In the genomic region with DNA sequence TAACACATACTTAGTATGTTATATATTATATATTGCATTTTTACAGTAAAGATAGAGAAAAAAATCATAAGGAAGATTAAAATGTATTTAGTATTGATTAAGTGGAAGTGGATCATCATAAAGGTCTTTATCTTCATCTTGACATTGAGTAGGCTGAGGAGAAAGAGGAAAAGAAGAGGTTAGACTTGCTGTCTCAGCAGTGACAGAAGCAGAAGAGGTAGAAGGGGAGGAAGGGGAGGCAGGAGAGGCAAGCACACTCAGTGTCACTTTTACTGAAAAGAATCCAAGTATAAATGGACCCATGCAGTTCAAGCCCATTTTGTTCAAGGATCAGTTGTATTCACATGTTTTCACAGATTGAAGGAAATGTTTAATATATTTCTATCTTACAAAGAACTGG, we compare ENCODE assay signal across 16 cellular contexts.
DNase-seq lines count a peak whose midpoint lies in the region; ATAC-seq and TF ChIP-seq lines count a peak whose summit lies in the region.
"Had no signal": no experiment of that assay in that cellular context is flagged by ENCODE, and none has a peak within 500 bp of the region (broad histone marks: within the 10 kb centered on the region; RNA-seq: fewer than 3 reads in every experiment).

No MANE protein-coding gene starts in this region.

- H3K27me3 ChIP-seq in A673 (replicated peaks; ENCODE audit: insufficient read depth, low read depth, low read length, poor library complexity), result no peaks in the 10 kb centered on the region

- no peak overlapping the region for H3K4me3 ChIP-seq in A673 (ENCODE audit: low read depth, low read length, poor library complexity, severe bottlenecking)

- no TSS peak for BruUV-seq in A673 (replicated peaks; lab: Mats Ljungman, UMichigan)

- ATAC-seq in stimulated activated memory B cell treated with anti-CD40 and anti-IgM and Interleukin-4, amounts not matched to agents 10 μg/mL and 1 μg/mL and 100 μg/mL, for 72 hours, result no peak
- ATAC-seq: PC-3 had no signal

- peaks cover 47% of the 10 kb centered on the region for H3K36me3 Mint-ChIP-seq in T-helper 2 cell treated with Interferon-gamma antibody and Interleukin-4, amounts not matched to agents 5 μg/mL and 100 μg/mL, for 36 hours (ENCODE audit: low read depth)
- H3K36me3 Mint-ChIP-seq in brain, result peaks cover 3% of the 10 kb centered on the region
- H3K36me3 Mint-ChIP-seq in stimulated activated memory B cell treated with anti-CD40 and anti-IgM and Interleukin-4, amounts not matched to agents 10 μg/mL and 1 μg/mL and 100 μg/mL, for 72 hours, result no peaks in the 10 kb centered on the region
- H3K36me3 Mint-ChIP-seq in mesothelial cell of epicardium, result no peaks in the 10 kb centered on the region
- H3K36me3 Mint-ChIP-seq: CD8-positive, alpha-beta memory T cell had no signal

- no peaks in the 10 kb centered on the region for H3K9me3 ChIP-seq in KOPT-K1 (ENCODE audit: insufficient read depth, low read length, poor library complexity, severe bottlenecking)
- H3K9me3 ChIP-seq in A673 (ENCODE audit: low read depth, low read length, poor library complexity, severe bottlenecking), result no peaks in the 10 kb centered on the region

- H3K36me3 ChIP-seq in KOPT-K1 (ENCODE audit: insufficient read depth, low read length) (no peaks in the 10 kb centered on the region), A673 (ENCODE audit: insufficient read depth, low read length, poor library complexity, severe bottlenecking) (no peaks in the 10 kb centered on the region)

- no peaks in the 10 kb centered on the region for H3K9me3 Mint-ChIP-seq in T-helper 2 cell treated with Interferon-gamma antibody and Interleukin-4, amounts not matched to agents 5 μg/mL and 100 μg/mL, for 36 hours
- H3K9me3 Mint-ChIP-seq in brain (peaks cover 0 to 2% (median 0%) of the 10 kb centered on the region in 5 experiments), mesothelial cell of epicardium (no peaks in the 10 kb centered on the region)
- no peaks in the 10 kb centered on the region for H3K9me3 Mint-ChIP-seq in stimulated activated memory B cell treated with anti-CD40 and anti-IgM and Interleukin-4, amounts not matched to agents 10 μg/mL and 1 μg/mL and 100 μg/mL, for 72 hours
- H3K9me3 Mint-ChIP-seq: CD8-positive, alpha-beta memory T cell had no signal

- intact Hi-C loops in A673 (cut with micrococcal nuclease; ENCODE audit: unreplicated experiment), result no loop called here

- POLR2A ChIA-PET in A673 (lab: Charles Lee; ENCODE audit: low non-redundant PET), result no interaction called here

- no peaks in the 10 kb centered on the region for H3K27me3 Mint-ChIP-seq in T-helper 2 cell treated with Interferon-gamma antibody and Interleukin-4, amounts not matched to agents 5 μg/mL and 100 μg/mL, for 36 hours (ENCODE audit: low read depth)
- H3K27me3 Mint-ChIP-seq in brain (no peaks in the 10 kb centered on the region), mesothelial cell of epicardium (ENCODE audit: low read depth) (no peaks in the 10 kb centered on the region)
- no peaks in the 10 kb centered on the region for H3K27me3 Mint-ChIP-seq in stimulated activated memory B cell treated with anti-CD40 and anti-IgM and Interleukin-4, amounts not matched to agents 10 μg/mL and 1 μg/mL and 100 μg/mL, for 72 hours

- peaks cover 83% of the 10 kb centered on the region for H3K4me1 Mint-ChIP-seq in T-helper 2 cell treated with Interferon-gamma antibody and Interleukin-4, amounts not matched to agents 5 μg/mL and 100 μg/mL, for 36 hours (ENCODE audit: low read depth)
- H3K4me1 Mint-ChIP-seq in brain (peaks cover 87% of the 10 kb centered on the region), mesothelial cell of epicardium (peaks cover 68% of the 10 kb centered on the region)
- peaks cover 75% of the 10 kb centered on the region for H3K4me1 Mint-ChIP-seq in stimulated activated memory B cell treated with anti-CD40 and anti-IgM and Interleukin-4, amounts not matched to agents 10 μg/mL and 1 μg/mL and 100 μg/mL, for 72 hours

- CTCF ChIA-PET in A673 (lab: Charles Lee), result no interaction called here

- H3K27ac Mint-ChIP-seq in T-helper 2 cell treated with Interferon-gamma antibody and Interleukin-4, amounts not matched to agents 5 μg/mL and 100 μg/mL, for 36 hours, result peak overlapping the region; percentile 70
- H3K27ac Mint-ChIP-seq in brain (peak overlapping the region in 3 of 5 experiments; percentile 57 to 99 (median 97)), mesothelial cell of epicardium (no peak overlapping the region)
- H3K27ac Mint-ChIP-seq in stimulated activated memory B cell treated with anti-CD40 and anti-IgM and Interleukin-4, amounts not matched to agents 10 μg/mL and 1 μg/mL and 100 μg/mL, for 72 hours, result peak overlapping the region; percentile 19
- H3K27ac Mint-ChIP-seq: CD8-positive, alpha-beta memory T cell had no signal

- DNase-seq in T-helper 2 cell treated with Interferon-gamma antibody and Interleukin-4, amounts not matched to agents 5 μg/mL and 100 μg/mL, for 36 hours (ENCODE audit: low spot score), result no peak
- no peak for DNase-seq in T-helper 2 cell
- no peak for DNase-seq in A673 (ENCODE audit: low spot score)
- DNase-seq in SHP77 (lab: John Stamatoyannopoulos, UW), result no peak
- DNase-seq in mesothelial cell of epicardium (ENCODE audit: low spot score in 2 of 2, unreplicated experiment in 2 of 2), result no peak
- DNase-seq: CD8-positive, alpha-beta memory T cell; DMS53; NCI-H1105 treated with DMSO at 0.1 percent for 48 hours; NCI-H1694; NCI-H748 treated with DMSO at 0.1 percent for 48 hours; PC-3; RPMI8226; SIG-M5 had no signal

- H3K27ac ChIP-seq in KOPT-K1 (ENCODE audit: low read depth, low read length, poor library complexity, severe bottlenecking) (peak overlapping the region; percentile 98), A673 (ENCODE audit: low read depth, low read length, poor library complexity, severe bottlenecking) (no peak overlapping the region)

- peak overlapping the region; percentile 85 for H3K4me3 Mint-ChIP-seq in T-helper 2 cell treated with Interferon-gamma antibody and Interleukin-4, amounts not matched to agents 5 μg/mL and 100 μg/mL, for 36 hours
- H3K4me3 Mint-ChIP-seq in brain (peak overlapping the region in 2 of 5 experiments; percentile 3 to 52), mesothelial cell of epicardium (no peak overlapping the region)
- no peak overlapping the region for H3K4me3 Mint-ChIP-seq in stimulated activated memory B cell treated with anti-CD40 and anti-IgM and Interleukin-4, amounts not matched to agents 10 μg/mL and 1 μg/mL and 100 μg/mL, for 72 hours
- H3K4me3 Mint-ChIP-seq: CD8-positive, alpha-beta memory T cell had no signal

- peaks cover 48% of the 10 kb centered on the region for H3K4me1 ChIP-seq in A673 (ENCODE audit: insufficient read depth, low read length, poor library complexity, severe bottlenecking)

- TF ChIP-seq CTCF in brain (conservative IDR thresholded peaks at IDR 0.05), result no peak
- no peak for TF ChIP-seq CTCF in A673 (conservative IDR thresholded peaks at IDR 0.05; ENCODE audit: low read depth, low read length)
- no peak for TF ChIP-seq CTCF in mesothelial cell of epicardium (IDR thresholded peaks at IDR 0.05; ENCODE audit: unreplicated experiment)
